In genomic region chr6:51531623-51532022, GRCh38 we compare ENCODE assay signal across 16 cellular contexts.
A peak's percentile ranks its signal among the peaks of the same experiment; 100 is the strongest.
DNase-seq lines count a peak whose midpoint lies in the region; ATAC-seq and TF ChIP-seq lines count a peak whose summit lies in the region.
"Had no signal": no experiment of that assay in that cellular context is flagged by ENCODE, and none has a peak within 500 bp of the region (broad histone marks: within the 10 kb centered on the region; RNA-seq: fewer than 3 reads in every experiment).

No MANE protein-coding gene starts in this region.

- WGBS in right lobe of liver (ENCODE audit: insufficient coverage, low coverage, low lambda C conversion rate, missing lambda C conversion rate) = 59% methylated on average over 2 of the region's 2 CpGs

- H3K27me3 ChIP-seq in right lobe of liver = no peaks in the 10 kb centered on the region
- H3K27me3 ChIP-seq: body of pancreas, gastrocnemius medialis had no signal

- H3K4me3 ChIP-seq in GM12865 (ENCODE audit: low read depth, low read length) (no peak overlapping the region), OCI-LY7 (ENCODE audit: low read depth, low read length, poor library complexity, severe bottlenecking) (no peak overlapping the region), right lobe of liver (no peak overlapping the region)
- H3K4me3 ChIP-seq: body of pancreas, gastrocnemius medialis had no signal

- H3K4me1 ChIP-seq in OCI-LY7 (ENCODE audit: insufficient read depth, low read length, poor library complexity, severe bottlenecking) (no peaks in the 10 kb centered on the region), right lobe of liver (no peaks in the 10 kb centered on the region)
- H3K4me1 ChIP-seq: body of pancreas, gastrocnemius medialis had no signal

- intact Hi-C loops in OCI-LY7 (cut with micrococcal nuclease; ENCODE audit: unreplicated experiment) = loop anchor here (10.0 kb wide), 1 partner anchor 717 kb away; the partner anchor contains the start of gene TFAP2B
- intact Hi-C loops in right lobe of liver (cut with DNase I) = no loop called here

- H3K4me2 ChIP-seq in OCI-LY7 (ENCODE audit: low read length) = no peak overlapping the region

- no peaks in the 10 kb centered on the region for H3K79me2 ChIP-seq in OCI-LY7 (ENCODE audit: insufficient read depth, low read depth, low read length)

- no TSS peak for BruUV-seq in OCI-LY7 (replicated peaks; lab: Mats Ljungman, UMichigan)

- H3K27ac ChIP-seq in OCI-LY7 (ENCODE audit: low read depth, low read length, poor library complexity, severe bottlenecking) (no peak overlapping the region), right lobe of liver (no peak overlapping the region)
- H3K27ac ChIP-seq: body of pancreas, gastrocnemius medialis had no signal

- no peak for TF ChIP-seq POLR2A in right lobe of liver (IDR thresholded peaks at IDR 0.05)

- H2AFZ ChIP-seq in OCI-LY7 (ENCODE audit: low read length) = no peak overlapping the region

- POLR2A ChIA-PET in OCI-LY7 (lab: Charles Lee) = no interaction called here

- H3K9me3 ChIP-seq in OCI-LY7 (ENCODE audit: low read length) = no peaks in the 10 kb centered on the region
- no peaks in the 10 kb centered on the region for H3K9me3 ChIP-seq in right lobe of liver
- H3K9me3 ChIP-seq: body of pancreas, gastrocnemius medialis had no signal

- H3K36me3 ChIP-seq in OCI-LY7 (ENCODE audit: insufficient read depth, low read length) = no peaks in the 10 kb centered on the region
- H3K36me3 ChIP-seq in right lobe of liver = no peaks in the 10 kb centered on the region
- H3K36me3 ChIP-seq: gastrocnemius medialis had no signal

- no peaks in the 10 kb centered on the region for H3K9me2 ChIP-seq in OCI-LY7 (ENCODE audit: insufficient read depth, low read length)

- CTCF ChIA-PET in OCI-LY7 (lab: Charles Lee; ENCODE audit: unreplicated experiment) = no interaction called here

- H4K20me1 ChIP-seq in OCI-LY7 (ENCODE audit: insufficient read depth, low read length) = no peaks in the 10 kb centered on the region

- ATAC-seq in GM19463 (IDR thresholded peaks at IDR 0.05; ENCODE audit: unreplicated experiment) = peak; percentile 72
- ATAC-seq in right lobe of liver = peak; percentile 38 to 65 (median 50)
- ATAC-seq: body of pancreas; gastrocnemius medialis; natural killer cell treated with Interleukin-12 subunit alpha and Interleukin-12 subunit beta and Interleukin-15 and Interleukin-18, amount 100 ng/mL, for 72 hours; T-cell had no signal

- DNase-seq in GM12865 (ENCODE audit: low read depth) (peak; percentile 25), OCI-LY7 (ENCODE audit: low spot score) (no peak), right lobe of liver (no peak), middle frontal gyrus (ENCODE audit: extremely low spot score, low spot score) (no peak), kidney glomerular epithelial cell (lab: John Stamatoyannopoulos, UW) (no peak)
- no peak for DNase-seq in stimulated activated CD4-positive, alpha-beta T cell treated with anti-CD3 and anti-CD28 coated beads, Interleukin-2, amount 100 ng/mL, for 24 hours
- DNase-seq: activated CD4-positive, alpha-beta T cell treated with anti-CD3 and anti-CD28 coated beads, Interleukin-2, amount 50 U/mL, for 48 hours; activated gamma-delta T cell; body of pancreas; CD8-positive, alpha-beta memory T cell; gastrocnemius medialis; H7; NCI-H187; T-cell had no signal

- no peak for TF ChIP-seq CTCF in GM12865 (IDR thresholded peaks at IDR 0.05; ENCODE audit: insufficient read depth, low read depth, low read length, missing control alignments)
- TF ChIP-seq CTCF in OCI-LY7 (conservative IDR thresholded peaks at IDR 0.05; ENCODE audit: low read length) = peak; percentile 41; the same call in 1 of the 2 replicates
- peak in 1 of 4 donors; percentile 17 for TF ChIP-seq CTCF in right lobe of liver (IDR thresholded peaks at IDR 0.05)
